ENCODE assay signal across 9 cellular contexts in the genomic region with DNA sequence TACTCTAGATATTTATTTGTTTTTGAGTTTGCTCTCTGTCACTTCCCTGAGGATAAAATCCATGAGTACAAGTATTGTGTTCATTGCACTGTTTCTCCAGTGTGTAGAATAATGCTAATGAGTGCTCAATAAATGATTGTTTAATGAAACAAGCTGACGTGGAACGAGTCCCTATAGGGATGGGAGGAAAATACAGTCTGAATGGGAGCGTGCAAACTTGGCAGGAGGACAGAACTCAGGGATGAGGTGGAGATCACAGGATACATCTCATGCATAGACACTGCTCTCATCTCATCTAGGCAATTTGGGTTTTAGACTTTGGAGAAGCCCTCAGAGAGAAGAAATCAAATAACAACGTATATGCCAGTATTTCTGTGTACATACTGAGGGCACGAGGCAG.
"Had no signal": no experiment of that assay in that cellular context is flagged by ENCODE, and none has a peak within 500 bp of the region (broad histone marks: within the 10 kb centered on the region; RNA-seq: fewer than 3 reads in every experiment).

No MANE protein-coding gene starts in this region.

- DNase-seq: H9, HCEC 1CT, IMR-90, KG1 had no signal

- FAIRE-seq: H1, H54, HTR-8/SVneo, K562 had no signal

- ATAC-seq: GM23338, K562 had no signal
